Comparison of ENCODE assay signal across 13 cellular contexts in genomic region chr2:240990726-240991377, GRCh38. TPM values are rescaled to one million over a fixed set of nuclear protein-coding genes. Genes with fewer than 3 reads are reported as not detected.
DNase-seq lines count a peak whose midpoint lies in the region; ATAC-seq, FAIRE-seq and TF ChIP-seq lines count a peak whose summit lies in the region.
"Had no signal": no experiment of that assay in that cellular context is flagged by ENCODE, and none has a peak within 500 bp of the region (broad histone marks: within the 10 kb centered on the region; RNA-seq: fewer than 3 reads in every experiment).

No MANE protein-coding gene starts in this region.

- H3K9ac ChIP-seq in BLaER1, result no peak overlapping the region
- H3K9ac ChIP-seq in kidney (ENCODE audit: low read length in 2 of 2), result no peak overlapping the region
- H3K9ac ChIP-seq: KMS-11 had no signal

- H3K36me3 Mint-ChIP-seq in Calu3 (ENCODE audit: insufficient read depth, unreplicated experiment), result peaks cover 6% of the 10 kb centered on the region
- H3K36me3 Mint-ChIP-seq: activated naive CD4-positive, alpha-beta T cell treated with anti-CD3 and anti-CD28 coated beads, Interleukin-2, amount 50 U/mL, for 24 hours had no signal

- ATAC-seq in HG03025 (IDR thresholded peaks at IDR 0.05; ENCODE audit: low FRiP score, unreplicated experiment) (no peak), GM21717 (IDR thresholded peaks at IDR 0.05; ENCODE audit: unreplicated experiment) (no peak)

- no peaks in the 10 kb centered on the region for H3K9me3 ChIP-seq in BLaER1
- H3K9me3 ChIP-seq in kidney (ENCODE audit: control insufficient read depth in 1 of 2, low read length in 2 of 2), result peaks cover 0 to 3% of the 10 kb centered on the region in 2 donors

- intact Hi-C loops in kidney (cut with DNase I) (no loop called here), Calu3 (cut with micrococcal nuclease; ENCODE audit: unreplicated experiment) (loop anchor here (2.0 to 10.0 kb wide), 2 partner anchors 76 to 140 kb away; no protein-coding TSS in a partner anchor)

- H3K27me3 Mint-ChIP-seq in Calu3 (ENCODE audit: unreplicated experiment), result peaks cover 6% of the 10 kb centered on the region
- H3K27me3 Mint-ChIP-seq: activated naive CD4-positive, alpha-beta T cell treated with anti-CD3 and anti-CD28 coated beads, Interleukin-2, amount 50 U/mL, for 24 hours had no signal

- peaks cover 100% of the 10 kb centered on the region for H3K4me1 ChIP-seq in BLaER1
- H3K4me1 ChIP-seq in kidney (ENCODE audit: control insufficient read depth in 1 of 2, insufficient read depth in 1 of 2, low read depth in 1 of 2, low read length in 2 of 2), result peaks cover 0 to 28% of the 10 kb centered on the region in 2 donors

- H3K9me3 Mint-ChIP-seq in Calu3 (ENCODE audit: low read depth, unreplicated experiment), result no peaks in the 10 kb centered on the region
- H3K9me3 Mint-ChIP-seq: activated naive CD4-positive, alpha-beta T cell treated with anti-CD3 and anti-CD28 coated beads, Interleukin-2, amount 50 U/mL, for 24 hours had no signal

- DNase-seq in kidney, result peak; percentile 77
- DNase-seq in Calu3, result no peak
- no peak for DNase-seq in T-helper 9 cell
- DNase-seq: DND-41, NCI-H146, RPMI8226 had no signal

- H3K27ac ChIP-seq in BLaER1 (peak overlapping the region; percentile 37; the same call in 1 of the 2 replicates), angular gyrus (ENCODE audit: low read depth, low read length) (peak overlapping the region; percentile 85), kidney (ENCODE audit: low read depth in 2 of 2, low read length in 2 of 2) (peak overlapping the region in 1 of 2 donors; percentile 66), skin epidermis (peak overlapping the region in 17 of 21 experiments; percentile 33 to 89 (median 72))
- H3K27ac ChIP-seq: KMS-11 had no signal

- H3K4me1 Mint-ChIP-seq in Calu3 (ENCODE audit: low read depth, unreplicated experiment), result peaks cover 11% of the 10 kb centered on the region
- H3K4me1 Mint-ChIP-seq: activated naive CD4-positive, alpha-beta T cell treated with anti-CD3 and anti-CD28 coated beads, Interleukin-2, amount 50 U/mL, for 24 hours had no signal

- H3K4me3 ChIP-seq in BLaER1, result no peak overlapping the region
- H3K4me3 ChIP-seq in kidney (ENCODE audit: low read length in 2 of 2), result no peak overlapping the region
- H3K4me3 ChIP-seq in skin epidermis, result no peak overlapping the region

- CTCF ChIA-PET in Calu3 (lab: Charles Lee), result interaction anchor here (1.2 to 1.5 kb wide), 3 partner anchors 76 to 159 kb away, joined by 3 to 5 read pairs (median 3); partner anchors contain the start of genes MAB21L4 and PASK

- no peak for FAIRE-seq in kidney (lab: Jason Lieb, UNC)

- no peaks in the 10 kb centered on the region for H4K20me1 ChIP-seq in BLaER1

- H3K36me3 ChIP-seq in BLaER1, result no peaks in the 10 kb centered on the region
- H3K36me3 ChIP-seq in kidney (ENCODE audit: control insufficient read depth in 1 of 2, insufficient read depth in 2 of 2, low read length in 2 of 2), result no peaks in the 10 kb centered on the region

- no peak overlapping the region for H3K4me3 Mint-ChIP-seq in Calu3 (ENCODE audit: low read depth, unreplicated experiment)
- H3K4me3 Mint-ChIP-seq: activated naive CD4-positive, alpha-beta T cell treated with anti-CD3 and anti-CD28 coated beads, Interleukin-2, amount 50 U/mL, for 24 hours had no signal

- H3K4me2 ChIP-seq in BLaER1, result peak overlapping the region; percentile 99
- H3K4me2 ChIP-seq: KMS-11 had no signal

- H3K27me3 ChIP-seq in BLaER1, result peaks cover 6% of the 10 kb centered on the region; the same call in 1 of the 2 replicates

- no peak overlapping the region for H3K27ac Mint-ChIP-seq in Calu3 (ENCODE audit: unreplicated experiment)
- H3K27ac Mint-ChIP-seq: activated naive CD4-positive, alpha-beta T cell treated with anti-CD3 and anti-CD28 coated beads, Interleukin-2, amount 50 U/mL, for 24 hours had no signal

- TF ChIP-seq CTCF in kidney (IDR thresholded peaks at IDR 0.05; ENCODE audit: borderline replicate concordance, extremely low read depth, insufficient read depth), result no peak
- no peak for TF ChIP-seq CTCF in Calu3 (IDR thresholded peaks at IDR 0.05; ENCODE audit: unreplicated experiment)

- no TSS peak for BruUV-seq in Calu3 (replicated peaks; lab: Mats Ljungman, UMichigan)

RNA-seq across cellular contexts. Expression of gene SNED1, which starts 7.6 kb away (rescaled TPM):
- total RNA-seq in kidney, result 42.1 TPM
- polyA plus RNA-seq in kidney (ENCODE audit: insufficient read depth, low read depth, low replicate concordance), result 3.0 TPM
- 0.76 and 0.86 TPM in 2 replicates for total RNA-seq in Calu3 (2022)

Comparison
In these comparisons a context has a peak if more than half of its experiments do, and no peak if none do; other contexts are left out.
1. RNA of gene SNED1, which starts 7.6 kb away (total RNA-seq): 42.1 TPM in kidney (single experiment); 0.76 to 0.86 TPM in Calu3; every median in the first group is over 10 times any median in the second.